ENCODE assay signal across 21 cellular contexts in genomic region chr1:86972262-86972661, GRCh38. TPM values are rescaled to one million over a fixed set of nuclear protein-coding genes. Genes with fewer than 3 reads are reported as not detected.
DNase-seq lines count a peak whose midpoint lies in the region; FAIRE-seq and TF ChIP-seq lines count a peak whose summit lies in the region.
"Had no signal": no experiment of that assay in that cellular context is flagged by ENCODE, and none has a peak within 500 bp of the region (broad histone marks: within the 10 kb centered on the region; RNA-seq: fewer than 3 reads in every experiment).

No MANE protein-coding gene starts in this region.

- peak overlapping the region; percentile 39 for H3K27ac ChIP-seq in mammary epithelial cell (ENCODE audit: insufficient read depth, low read depth, low read length)
- no peak overlapping the region for H3K27ac ChIP-seq in small intestine (ENCODE audit: low read depth in 1 of 2, low read length in 1 of 2)
- H3K27ac ChIP-seq in CD4-positive, alpha-beta memory T cell (ENCODE audit: low read depth, low read length): no peak overlapping the region
- H3K27ac ChIP-seq in trophoblast cell (ENCODE audit: low read depth, low read length): no peak overlapping the region
- H3K27ac ChIP-seq: C4-2B, esophagus muscularis mucosa, gastroesophageal sphincter, GM23248 had no signal

- H3K4me3 ChIP-seq in mammary epithelial cell (replicated peaks in 1 of 3; ENCODE audit: insufficient read depth in 1 of 3, low read depth in 2 of 3, low read length in 3 of 3): peak overlapping the region; percentile 5 to 60 (median 44)
- no peak overlapping the region for H3K4me3 ChIP-seq in small intestine (ENCODE audit: low read depth in 1 of 2, low read length in 2 of 2)
- no peak overlapping the region for H3K4me3 ChIP-seq in CD4-positive, alpha-beta memory T cell (ENCODE audit: low read length in 2 of 2)
- no peak overlapping the region for H3K4me3 ChIP-seq in trophoblast cell (ENCODE audit: low read depth, low read length)
- H3K4me3 ChIP-seq: esophagus muscularis mucosa, gastroesophageal sphincter, GM12878, GM23248 had no signal

- dilution Hi-C loops in mammary epithelial cell (cut with HindIII; ENCODE audit: low sequenced_read_pairs): no loop called here

- no peak overlapping the region for H4K12ac ChIP-seq in trophoblast cell (ENCODE audit: low read depth, low read length)

- no peaks in the 10 kb centered on the region for H3K36me3 Mint-ChIP-seq in CD4-positive, alpha-beta memory T cell
- H3K36me3 Mint-ChIP-seq: activated naive CD4-positive, alpha-beta T cell treated with anti-CD3 and anti-CD28 coated beads, Interleukin-2, amount 50 U/mL, for 72 hours; memory B cell had no signal

- no peak for TF ChIP-seq CTCF in mammary epithelial cell (conservative IDR thresholded peaks at IDR 0.05 in 1 of 2, IDR thresholded peaks at IDR 0.05 in 1 of 2; ENCODE audit: extremely low read depth in 1 of 2, insufficient read depth in 1 of 2, low read depth in 1 of 2, low read length in 2 of 2)

- CTCF ChIA-PET in mammary epithelial cell (lab: Charles Lee; ENCODE audit: low non-redundant PET): no interaction called here
- CTCF ChIA-PET in CD4-positive, alpha-beta memory T cell (lab: Charles Lee; ENCODE audit: partially characterized antibody): no interaction called here

- H2BK5ac ChIP-seq in trophoblast cell (ENCODE audit: low read depth, low read length, poor library complexity): no peak overlapping the region

- no peaks in the 10 kb centered on the region for H3K79me1 ChIP-seq in trophoblast cell (ENCODE audit: low read length)

- peaks cover 0 to 7% (median 6%) of the 10 kb centered on the region in 4 donors for H3K4me1 Mint-ChIP-seq in CD4-positive, alpha-beta memory T cell

- H3K4me2 ChIP-seq in mammary epithelial cell (ENCODE audit: insufficient read depth, low read depth, low read length) (peak overlapping the region; percentile 72), trophoblast cell (ENCODE audit: low read length) (no peak overlapping the region)

- H4K8ac ChIP-seq in trophoblast cell (ENCODE audit: low read depth, low read length): no peak overlapping the region

- no peaks in the 10 kb centered on the region for H3K9me3 Mint-ChIP-seq in CD4-positive, alpha-beta memory T cell
- H3K9me3 Mint-ChIP-seq: activated naive CD4-positive, alpha-beta T cell treated with anti-CD3 and anti-CD28 coated beads, Interleukin-2, amount 50 U/mL, for 72 hours; memory B cell had no signal

- H4K91ac ChIP-seq in trophoblast cell (ENCODE audit: low read depth, low read length): no peak overlapping the region

- no peak overlapping the region for H2BK120ac ChIP-seq in trophoblast cell (ENCODE audit: insufficient read depth, low read length, poor library complexity)

- H2AK5ac ChIP-seq in trophoblast cell (ENCODE audit: low read length): no peak overlapping the region

- H3K9me3 ChIP-seq in mammary epithelial cell (replicated peaks; ENCODE audit: insufficient read depth, low read length): no peaks in the 10 kb centered on the region
- no peaks in the 10 kb centered on the region for H3K9me3 ChIP-seq in small intestine (ENCODE audit: control insufficient read depth, low read depth)
- no peaks in the 10 kb centered on the region for H3K9me3 ChIP-seq in CD4-positive, alpha-beta memory T cell (ENCODE audit: control insufficient read depth in 1 of 2, low read length in 2 of 2)
- no peaks in the 10 kb centered on the region for H3K9me3 ChIP-seq in trophoblast cell (ENCODE audit: insufficient read depth, low read depth, low read length)
- H3K9me3 ChIP-seq: esophagus muscularis mucosa, gastroesophageal sphincter had no signal

- DNase-seq in NCI-H2171 treated with DMSO at 0.1 percent for 48 hours (lab: John Stamatoyannopoulos, UW) (peak; percentile 37), NCI-H2171 (lab: John Stamatoyannopoulos, UW) (no peak), NCI-H2029 treated with DMSO at 0.1 percent for 48 hours (lab: John Stamatoyannopoulos, UW) (peak; percentile 50), mammary epithelial cell (peak; percentile 33), small intestine (peak; percentile 57), trophoblast cell (no peak), T-helper 2 cell (no peak)
- no peak for DNase-seq in CD4-positive, alpha-beta memory T cell
- DNase-seq: cerebellar nuclear complex, DMS53, GM23248, IMR-90, occipital lobe had no signal

- POLR2A ChIA-PET in CD4-positive, alpha-beta memory T cell (lab: Charles Lee; ENCODE audit: partially characterized antibody): no interaction called here

- H3K27me3 Mint-ChIP-seq in CD4-positive, alpha-beta memory T cell: no peaks in the 10 kb centered on the region
- H3K27me3 Mint-ChIP-seq: memory B cell had no signal

- no peak for FAIRE-seq in small intestine (lab: Jason Lieb, UNC)
- FAIRE-seq: astrocyte, GM12878, GM19239 had no signal

- H3K79me2 ChIP-seq in mammary epithelial cell (ENCODE audit: insufficient read depth, low read length) (peaks cover 19% of the 10 kb centered on the region), trophoblast cell (ENCODE audit: control insufficient read depth, insufficient read depth, low read length, poor library complexity) (no peaks in the 10 kb centered on the region)

- peaks cover 3% of the 10 kb centered on the region for H3K4me1 ChIP-seq in mammary epithelial cell (ENCODE audit: insufficient read depth, low read length)
- H3K4me1 ChIP-seq in small intestine (ENCODE audit: control insufficient read depth in 2 of 2, insufficient read depth in 1 of 2, low read depth in 1 of 2, low read length in 1 of 2): peaks cover 0 to 3% of the 10 kb centered on the region in 2 donors
- H3K4me1 ChIP-seq in CD4-positive, alpha-beta memory T cell (ENCODE audit: insufficient read depth, low read length): no peaks in the 10 kb centered on the region
- no peaks in the 10 kb centered on the region for H3K4me1 ChIP-seq in trophoblast cell (ENCODE audit: control insufficient read depth in 1 of 2, insufficient read depth in 2 of 2, low read length in 2 of 2)

- H3K27ac Mint-ChIP-seq in CD4-positive, alpha-beta memory T cell: no peak overlapping the region
- H3K27ac Mint-ChIP-seq: activated naive CD4-positive, alpha-beta T cell treated with anti-CD3 and anti-CD28 coated beads, Interleukin-2, amount 50 U/mL, for 72 hours; memory B cell had no signal

- H3K4me3 Mint-ChIP-seq in CD4-positive, alpha-beta memory T cell: peak overlapping the region in 2 of 8 donors; percentile 20 to 27
- H3K4me3 Mint-ChIP-seq: memory B cell had no signal

- H2BK12ac ChIP-seq in trophoblast cell (ENCODE audit: low read length): no peak overlapping the region

- intact Hi-C loops in mammary epithelial cell (cut with micrococcal nuclease): no loop called here
- intact Hi-C loops in CD4-positive, alpha-beta memory T cell (cut with micrococcal nuclease): no loop called here

- no peak overlapping the region for H3K23ac ChIP-seq in trophoblast cell (ENCODE audit: low read length)

- BruUV-seq in mammary epithelial cell (replicated peaks; lab: Mats Ljungman, UMichigan): TSS peak; percentile 97

- H3K18ac ChIP-seq in trophoblast cell (ENCODE audit: low read length): no peak overlapping the region

- no peak overlapping the region for H3K9ac ChIP-seq in mammary epithelial cell (ENCODE audit: insufficient read depth, low read length)
- H3K9ac ChIP-seq in trophoblast cell (ENCODE audit: low read length): no peak overlapping the region
- H3K9ac ChIP-seq: GM23248 had no signal

- H3K14ac ChIP-seq in trophoblast cell (ENCODE audit: low read length): no peak overlapping the region

- H3K27me3 ChIP-seq in mammary epithelial cell (ENCODE audit: insufficient read depth, low read length) (no peaks in the 10 kb centered on the region), small intestine (ENCODE audit: control insufficient read depth in 2 of 2, insufficient read depth in 2 of 2, low read length in 2 of 2) (no peaks in the 10 kb centered on the region), trophoblast cell (ENCODE audit: insufficient read depth, low read length) (no peaks in the 10 kb centered on the region)
- H3K27me3 ChIP-seq in CD4-positive, alpha-beta memory T cell (ENCODE audit: insufficient read depth, low read length): no peaks in the 10 kb centered on the region
- H3K27me3 ChIP-seq: esophagus muscularis mucosa, gastroesophageal sphincter had no signal

- no peaks in the 10 kb centered on the region for H4K20me1 ChIP-seq in mammary epithelial cell (ENCODE audit: insufficient read depth, low read length)

- no peak overlapping the region for H3K4ac ChIP-seq in trophoblast cell (ENCODE audit: low read depth, low read length)

- in situ Hi-C loops in mammary epithelial cell (cut with MboI; ENCODE audit: low sequenced_read_pairs in 2 of 2): loop anchor here in 1 of 2 donors (25.0 kb wide), 1 partner anchor 135 kb away; no protein-coding TSS in a partner anchor

- 52% methylated on average over 2 of the region's 2 CpGs for WGBS in mammary epithelial cell (ENCODE audit: low coverage, missing lambda C conversion rate)
- WGBS in small intestine, 3 donors: 21 to 68% (median 60%) methylated on average over 2 of the region's 2 CpGs
- WGBS in trophoblast cell (ENCODE audit: extremely low coverage, insufficient coverage, insufficient read length): no CpG with 5 or more reads among the region's 2 CpGs

- no peak overlapping the region for H2AFZ ChIP-seq in mammary epithelial cell (ENCODE audit: low read depth, low read length)
- H2AFZ ChIP-seq in trophoblast cell (ENCODE audit: insufficient read depth, low read length, poor library complexity): no peak overlapping the region
- H2AFZ ChIP-seq: GM23248 had no signal

- H3K36me3 ChIP-seq in mammary epithelial cell (ENCODE audit: insufficient read depth, low read length) (no peaks in the 10 kb centered on the region), small intestine (ENCODE audit: control insufficient read depth in 2 of 2, insufficient read depth in 2 of 2, low read length in 2 of 2) (no peaks in the 10 kb centered on the region), trophoblast cell (ENCODE audit: control insufficient read depth in 1 of 2, insufficient read depth in 2 of 2, low read length in 2 of 2) (no peaks in the 10 kb centered on the region)
- no peaks in the 10 kb centered on the region for H3K36me3 ChIP-seq in CD4-positive, alpha-beta memory T cell (ENCODE audit: insufficient read depth, low read length)
- H3K36me3 ChIP-seq: esophagus muscularis mucosa, gastroesophageal sphincter had no signal

RNA-seq across cellular contexts. Expression of gene HS2ST1, which starts 57.8 kb away (rescaled TPM):
- 10 to 100 TPM; 21.8 to 28.2 TPM for total RNA-seq in mammary epithelial cell
- polyA plus RNA-seq in mammary epithelial cell (6.9 TPM), small intestine (10 to 100 TPM in 1 of 3 donors, 1 to 10 TPM in 2; 4.1 to 10.1 (median 4.9) TPM)
- polyA minus RNA-seq in mammary epithelial cell: 34.6 TPM
- total RNA-seq in CD4-positive, alpha-beta memory T cell: 10 to 100 TPM; 15.8 TPM
- 1 to 10 TPM; 5.4 to 6.7 TPM for polyA plus RNA-seq in CD4-positive, alpha-beta memory T cell
- 15.2 and 15.5 TPM in 2 replicates for polyA plus RNA-seq in trophoblast cell (2013)

RNA-seq across cellular contexts. Expression of gene SELENOF, which starts 58.3 kb away (rescaled TPM):
- total RNA-seq in mammary epithelial cell: 100 to 1,000 TPM; 103 to 119 TPM
- polyA plus RNA-seq in mammary epithelial cell (83.0 TPM), small intestine (100 to 1,000 TPM in 1 of 3 donors, 10 to 100 TPM in 2; 65.4 to 163 (median 77.4) TPM)
- polyA minus RNA-seq in mammary epithelial cell: 47.4 TPM
- total RNA-seq in CD4-positive, alpha-beta memory T cell: 100 to 1,000 TPM; 151 to 169 TPM
- 100 to 1,000 TPM; 298 to 392 TPM for polyA plus RNA-seq in CD4-positive, alpha-beta memory T cell
- 136 and 140 TPM in 2 replicates for polyA plus RNA-seq in trophoblast cell (2013)

Comparison
In these comparisons a context has a peak if more than half of its experiments do, and no peak if none do; other contexts are left out.
1. DNase-seq: peak in NCI-H2171 treated with DMSO at 0.1 percent for 48 hours (single experiment), NCI-H2029 treated with DMSO at 0.1 percent for 48 hours (single experiment), mammary epithelial cell (single experiment) and small intestine (single experiment); none in NCI-H2171 (single experiment), CD4-positive, alpha-beta memory T cell (0 of 5), trophoblast cell (0 of 2) and T-helper 2 cell (0 of 5).
2. H3K4me3 ChIP-seq: peak in mammary epithelial cell (3 of 3); none in small intestine (0 of 2), CD4-positive, alpha-beta memory T cell (0 of 2) and trophoblast cell (single experiment).